10 cellular contexts compared by ENCODE assay signal in genomic region chr7:19773361-19773760, GRCh38. TPM values are rescaled to one million over a fixed set of nuclear protein-coding genes. Genes with fewer than 3 reads are reported as not detected.
DNase-seq lines count a peak whose midpoint lies in the region; ATAC-seq, FAIRE-seq and TF ChIP-seq lines count a peak whose summit lies in the region.
"Had no signal": no experiment of that assay in that cellular context is flagged by ENCODE, and none has a peak within 500 bp of the region (broad histone marks: within the 10 kb centered on the region; RNA-seq: fewer than 3 reads in every experiment).

TMEM196 (minus strand) TSS chr7:19773617; CDS start chr7:19772696, 921 bp downstream.

- H4K8ac ChIP-seq in mesendoderm (ENCODE audit: low read depth, low read length): no peak within 1 kb of the TSS

- no peak within 1 kb of the TSS for H4K5ac ChIP-seq in mesendoderm (ENCODE audit: low read length)

- H3K4ac ChIP-seq in mesendoderm (ENCODE audit: low read depth, low read length): no peak within 1 kb of the TSS

- no peak within 1 kb of the TSS; the same call in 1 of the 2 replicates for H3K4me2 ChIP-seq in SK-N-SH
- H3K4me2 ChIP-seq in mesendoderm (ENCODE audit: low read length): peak within 1 kb of the TSS; percentile 78

- ATAC-seq in SK-N-SH treated with all-trans-retinoic acid at 6 μM for 48 hours (no peak), GM19397 (IDR thresholded peaks at IDR 0.05; ENCODE audit: unreplicated experiment) (no peak)
- ATAC-seq: left colon had no signal

- CTCF ChIA-PET in SK-N-SH (lab: Yijun Ruan, JAX): interaction anchor here (0.6 to 1.8 kb wide), 8 partner anchors 12 to 826 kb away, joined by 3 to 14 read pairs (median 3); no protein-coding TSS in a partner anchor

- 12% methylated on average over 20 of the region's 20 CpGs for WGBS in SK-N-SH (ENCODE audit: low lambda C conversion rate)
- whole genome bisulfite sequencing in mesendoderm (ENCODE audit: extremely low coverage, insufficient coverage, low lambda C conversion rate): no CpG with 5 or more reads among the region's 20 CpGs

- H3K18ac ChIP-seq in mesendoderm (ENCODE audit: low read length): no peak within 1 kb of the TSS

- H3K9me3 ChIP-seq in SK-N-SH (no peaks in the 10 kb centered on the region), subcutaneous abdominal adipose tissue (ENCODE audit: control insufficient read depth in 5 of 5, low read length in 5 of 5) (no peaks in the 10 kb centered on the region)

- no peak within 1 kb of the TSS for H2AFZ ChIP-seq in SK-N-SH (ENCODE audit: low read depth)

- H3K9me2 ChIP-seq in SK-N-SH: no peaks in the 10 kb centered on the region

- no peak for TF ChIP-seq CTCF in SK-N-SH (IDR thresholded peaks at IDR 0.05)

- no peak within 1 kb of the TSS for H2BK15ac ChIP-seq in mesendoderm (replicated peaks; ENCODE audit: low read depth)

- no peaks in the 10 kb centered on the region for H3K79me1 ChIP-seq in mesendoderm (ENCODE audit: low read length)

- H3K56ac ChIP-seq in mesendoderm (ENCODE audit: low read length): no peak within 1 kb of the TSS

- no peaks in the 10 kb centered on the region for H4K20me1 ChIP-seq in SK-N-SH (ENCODE audit: insufficient read depth)

- no peaks in the 10 kb centered on the region for H3K79me2 ChIP-seq in SK-N-SH (ENCODE audit: insufficient read depth)
- no peaks in the 10 kb centered on the region for H3K79me2 ChIP-seq in mesendoderm (ENCODE audit: control insufficient read depth, insufficient read depth, low read length)

- H3K27ac ChIP-seq in SK-N-SH (ENCODE audit: low read depth in 2 of 2, low read length in 1 of 2) (no peak within 1 kb of the TSS), cingulate gyrus (ENCODE audit: low read depth, low read length) (peak within 1 kb of the TSS; percentile 19), mesendoderm (ENCODE audit: low read depth, low read length) (no peak within 1 kb of the TSS), subcutaneous abdominal adipose tissue (ENCODE audit: low read depth, low read length) (no peak within 1 kb of the TSS)
- H3K27ac ChIP-seq: WERI-Rb-1 had no signal

- peak within 1 kb of the TSS; percentile 56 for H3K23ac ChIP-seq in mesendoderm (ENCODE audit: low read length)

- H2AK5ac ChIP-seq in mesendoderm (ENCODE audit: low read length): no peak within 1 kb of the TSS

- no peaks in the 10 kb centered on the region for H3F3A ChIP-seq in SK-N-SH (replicated peaks; ENCODE audit: insufficient read depth)

- TF ChIP-seq EP300 in SK-N-SH (IDR thresholded peaks at IDR 0.05; ENCODE audit: borderline replicate concordance in 1 of 2, low read depth in 1 of 2, low read length in 1 of 2): no peak

- H3K27me3 ChIP-seq in SK-N-SH (ENCODE audit: insufficient read depth) (peaks cover 16% of the 10 kb centered on the region; the same call in 1 of the 2 replicates), mesendoderm (ENCODE audit: insufficient read depth, low read length, poor library complexity) (no peaks in the 10 kb centered on the region), subcutaneous abdominal adipose tissue (ENCODE audit: control insufficient read depth in 5 of 5, insufficient read depth in 4 of 5, low read length in 5 of 5) (peaks cover 15 to 26% (median 20%) of the 10 kb centered on the region in 5 donors)

- no peak for FAIRE-seq in GM19239 (lab: Jason Lieb, UNC)

- H2BK5ac ChIP-seq in mesendoderm (ENCODE audit: low read length): no peak within 1 kb of the TSS

- no peak for TF ChIP-seq RAD21 in SK-N-SH (IDR thresholded peaks at IDR 0.05; ENCODE audit: low read length)

- POLR2A ChIA-PET in SK-N-SH (lab: Yijun Ruan, JAX): no interaction called here

- H3K36me3 ChIP-seq in SK-N-SH (replicated peaks in 1 of 2; ENCODE audit: control insufficient read depth in 1 of 2, insufficient read depth in 2 of 2, low read length in 1 of 2): no peaks in the 10 kb centered on the region
- no peaks in the 10 kb centered on the region for H3K36me3 ChIP-seq in mesendoderm (ENCODE audit: control insufficient read depth, insufficient read depth, low read length)
- no peaks in the 10 kb centered on the region for H3K36me3 ChIP-seq in subcutaneous abdominal adipose tissue (ENCODE audit: control insufficient read depth in 5 of 5, insufficient read depth in 5 of 5, low read length in 5 of 5)
- H3K36me3 ChIP-seq: WERI-Rb-1 had no signal

- H2BK120ac ChIP-seq in mesendoderm (ENCODE audit: low read depth, low read length): no peak within 1 kb of the TSS

- DNase-seq in SK-N-SH (peak; percentile 11), mesendoderm (no peak), GM19239 (ENCODE audit: insufficient read length, low spot score) (no peak)
- DNase-seq in activated effector memory CD4-positive, alpha-beta T cell treated with Interleukin-2 at 50 U/mL for 16 hours: no peak
- DNase-seq: left colon, WERI-Rb-1 had no signal

- H3K4me3 ChIP-seq in SK-N-SH (ENCODE audit: low read depth in 2 of 2, low read length in 1 of 2): no peak within 1 kb of the TSS; a peak in 1 of 4 replicates
- no peak within 1 kb of the TSS for H3K4me3 ChIP-seq in mesendoderm (ENCODE audit: low read length)
- peak within 1 kb of the TSS; percentile 12 to 53 (median 42) for H3K4me3 ChIP-seq in subcutaneous abdominal adipose tissue (ENCODE audit: low read depth in 1 of 5, low read length in 5 of 5)

- H3K9ac ChIP-seq in SK-N-SH (no peak within 1 kb of the TSS), mesendoderm (ENCODE audit: low read length) (no peak within 1 kb of the TSS), subcutaneous abdominal adipose tissue (ENCODE audit: low read length in 5 of 5) (no peak within 1 kb of the TSS)

- H3K4me1 ChIP-seq in SK-N-SH (ENCODE audit: control insufficient read depth in 1 of 2, insufficient read depth in 2 of 2, low read depth in 1 of 2, low read length in 1 of 2) (no peaks in the 10 kb centered on the region; a peak in 1 of 4 replicates), mesendoderm (ENCODE audit: control insufficient read depth, low read depth, low read length) (peaks cover 2% of the 10 kb centered on the region), subcutaneous abdominal adipose tissue (ENCODE audit: control insufficient read depth in 5 of 5, insufficient read depth in 5 of 5, low read length in 5 of 5) (peaks cover 0 to 15% (median 14%) of the 10 kb centered on the region in 5 donors)

TF ChIP-seq in SK-N-SH, 30 proteins besides CTCF, POLR2A, EP300 and RAD21 (continues in another document):
- no peak for TF ChIP-seq USF2 (IDR thresholded peaks at IDR 0.05; ENCODE audit: borderline replicate concordance, low read depth, low read length)
- no peak for TF ChIP-seq SIN3A (IDR thresholded peaks at IDR 0.05; ENCODE audit: borderline replicate concordance, low read depth, low read length)
- no peak for TF ChIP-seq ZBTB33 (IDR thresholded peaks at IDR 0.05; ENCODE audit: borderline replicate concordance, low read depth)

TF ChIP-seq in SK-N-SH treated with all-trans-retinoic acid at 6 μM for 48 hours, 23 proteins besides CTCF, POLR2A, EP300 and RAD21 (continues in another document):
- no peak for TF ChIP-seq ZFP30 (CRISPR knock-in tag; IDR thresholded peaks at IDR 0.05)
- no peak for TF ChIP-seq TSHZ2 (CRISPR knock-in tag; IDR thresholded peaks at IDR 0.05)
- no peak for TF ChIP-seq ARNTL (CRISPR knock-in tag; IDR thresholded peaks at IDR 0.05; ENCODE audit: borderline replicate concordance, low read depth)
- no peak for TF ChIP-seq CSDC2 (CRISPR knock-in tag; IDR thresholded peaks at IDR 0.05)
- TF ChIP-seq BACH2 (CRISPR knock-in tag; IDR thresholded peaks at IDR 0.05; ENCODE audit: borderline replicate concordance): no peak
- no peak for TF ChIP-seq ESRRG (CRISPR knock-in tag; IDR thresholded peaks at IDR 0.05)
- no peak for TF ChIP-seq PATZ1 (CRISPR knock-in tag; IDR thresholded peaks at IDR 0.05; ENCODE audit: borderline replicate concordance)

RNA-seq across cellular contexts. Expression of gene TMEM196, which starts in this region (rescaled TPM):
- not detected in 2 replicates for polyA plus RNA-seq in SK-N-SH (2012; rRNA removed)
- polyA plus RNA-seq in SK-N-SH (2012; cell fraction: cytosol; rRNA removed): not detected in 2 replicates
- polyA plus RNA-seq in SK-N-SH (2012; cell fraction: nucleus; rRNA removed): not detected in 2 replicates
- 0.03 TPM for polyA plus RNA-seq in mesendoderm (2013, experiment 1 of 2)
- polyA plus RNA-seq in mesendoderm (2013, experiment 2 of 2): 0.06 TPM

Comparison
In these comparisons a context has a peak if more than half of its experiments do, and no peak if none do; other contexts are left out.
1. Peak in DNase-seq in SK-N-SH; RNA of the gene not detected or under 1 TPM.
2. H3K4me3 ChIP-seq: peak in subcutaneous abdominal adipose tissue (5 of 5); none in SK-N-SH (0 of 2) and mesendoderm (single experiment).